In the genomic region with DNA sequence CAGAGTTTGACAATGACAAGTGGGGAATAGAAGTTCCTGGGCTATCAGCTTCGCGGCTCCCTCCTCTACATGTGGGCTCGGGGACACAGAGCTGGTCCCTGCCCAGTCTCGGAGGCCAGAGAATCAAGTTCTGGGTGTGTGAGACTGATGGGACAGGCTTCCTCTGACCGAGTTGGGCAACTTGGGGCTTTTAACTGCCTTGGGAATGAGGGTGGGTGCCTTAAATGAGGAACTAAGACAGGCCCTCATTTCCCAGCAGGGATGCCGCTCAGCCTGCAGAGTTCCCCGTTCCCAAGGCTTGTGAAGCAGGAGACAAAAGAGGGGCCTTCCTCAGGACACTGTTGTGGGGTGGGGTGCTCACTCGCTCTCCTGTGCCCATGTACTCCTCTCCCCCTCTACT, we compare ENCODE assay signal across 7 cellular contexts.
DNase-seq lines count a peak whose midpoint lies in the region; ATAC-seq, FAIRE-seq and TF ChIP-seq lines count a peak whose summit lies in the region.
"Not testable (repeated sequence)": the region's sequence is repeated elsewhere in the genome, so short reads cannot be mapped to it uniquely, and the experiment has no call there.

No MANE protein-coding gene starts in this region.

- H2BK120ac ChIP-seq in trophoblast cell (ENCODE audit: insufficient read depth, low read length, poor library complexity): peak overlapping the region; percentile 60

- not testable (repeated sequence) for H3K79me2 ChIP-seq in HepG2 (ENCODE audit: insufficient read depth, low read length); trophoblast cell (ENCODE audit: control insufficient read depth, insufficient read depth, low read length, poor library complexity)

- peak; percentile 43 for ATAC-seq in Right ventricle myocardium inferior
- ATAC-seq in heart left ventricle: peak in 3 of 4 donors; percentile 39 to 63 (median 47)
- peak; percentile 23 for ATAC-seq in left lobe of liver
- ATAC-seq in HepG2: peak; percentile 11; the same call in 2 of the 3 replicates
- peak; percentile 28 to 48 for ATAC-seq in lower lobe of right lung

- not testable (repeated sequence) for TF ChIP-seq RAD21 in HepG2 (CRISPR knock-in tag; IDR thresholded peaks at IDR 0.05)

- not testable (repeated sequence) for H3K9ac ChIP-seq in HepG2 (ENCODE audit: insufficient read depth, low read depth, low read length); trophoblast cell (ENCODE audit: low read length)

- not testable (repeated sequence) for H2BK5ac ChIP-seq in trophoblast cell (ENCODE audit: low read depth, low read length, poor library complexity)

- not testable (repeated sequence) for H3K4me1 ChIP-seq in heart left ventricle; lower lobe of right lung; trophoblast cell (ENCODE audit: control insufficient read depth in 1 of 2, insufficient read depth in 2 of 2, low read length in 2 of 2)
- peaks cover 17% of the 10 kb centered on the region for H3K4me1 ChIP-seq in HepG2 (ENCODE audit: insufficient read depth, low read length)

- not testable (repeated sequence) for H4K8ac ChIP-seq in trophoblast cell (ENCODE audit: low read depth, low read length)

- FAIRE-seq in HepG2 (lab: Jason Lieb, UNC): not testable (repeated sequence)

- not testable (repeated sequence) for TF ChIP-seq EP300 in HepG2 (IDR thresholded peaks at IDR 0.05; ENCODE audit: low read depth in 2 of 2, low read length in 2 of 2); HepG2 (CRISPR knock-in tag; IDR thresholded peaks at IDR 0.05; ENCODE audit: borderline replicate concordance)

- H3K27ac ChIP-seq in heart left ventricle; HepG2 (ENCODE audit: extremely low read length, insufficient read depth, low read length); lower lobe of right lung; trophoblast cell (ENCODE audit: low read depth, low read length): not testable (repeated sequence)

- not testable (repeated sequence) for H4K20me1 ChIP-seq in HepG2 (ENCODE audit: insufficient read depth, low read length)

- H3K4me3 ChIP-seq in heart left ventricle; HepG2 (replicated peaks in 1 of 3; ENCODE audit: insufficient read depth in 1 of 3, low read depth in 2 of 3, low read length in 3 of 3); lower lobe of right lung; trophoblast cell (ENCODE audit: low read depth, low read length): not testable (repeated sequence)

- not testable (repeated sequence) for BruUV-seq in HepG2 (replicated peaks; lab: Mats Ljungman, UMichigan)

- peak overlapping the region; percentile 91 for H2BK12ac ChIP-seq in trophoblast cell (ENCODE audit: low read length)

- H3K9me3 ChIP-seq in heart left ventricle; HepG2 (ENCODE audit: low read length); lower lobe of right lung; trophoblast cell (ENCODE audit: insufficient read depth, low read depth, low read length): not testable (repeated sequence)

- not testable (repeated sequence) for H2AFZ ChIP-seq in HepG2 (ENCODE audit: low read length); trophoblast cell (ENCODE audit: insufficient read depth, low read length, poor library complexity)

- not testable (repeated sequence) for H3K4ac ChIP-seq in trophoblast cell (ENCODE audit: low read depth, low read length)

- not testable (repeated sequence) for H3K18ac ChIP-seq in trophoblast cell (ENCODE audit: low read length)

- H3K4me2 ChIP-seq in HepG2 (ENCODE audit: low read depth, low read length); trophoblast cell (ENCODE audit: low read length): not testable (repeated sequence)

- H3K14ac ChIP-seq in trophoblast cell (ENCODE audit: low read length): peak overlapping the region; percentile 56

- H3K36me3 ChIP-seq in heart left ventricle; HepG2 (replicated peaks in 1 of 2; ENCODE audit: control insufficient read depth in 1 of 2, insufficient read depth in 2 of 2, low read length in 2 of 2); lower lobe of right lung; trophoblast cell (ENCODE audit: control insufficient read depth in 1 of 2, insufficient read depth in 2 of 2, low read length in 2 of 2): not testable (repeated sequence)

- H3K79me1 ChIP-seq in trophoblast cell (ENCODE audit: low read length): not testable (repeated sequence)

- DNase-seq in CD1c-positive myeloid dendritic cell (ENCODE audit: extremely low spot score): peak; percentile 5
- not testable (repeated sequence) for DNase-seq in Right ventricle myocardium inferior (ENCODE audit: missing footprints); heart left ventricle; left lobe of liver (ENCODE audit: low spot score); HepG2 (ENCODE audit: low spot score); lower lobe of right lung; trophoblast cell

- not testable (repeated sequence) for H3K23ac ChIP-seq in trophoblast cell (ENCODE audit: low read length)

- H4K91ac ChIP-seq in trophoblast cell (ENCODE audit: low read depth, low read length): peak overlapping the region; percentile 77

- POLR2A ChIA-PET in HepG2 (lab: Yijun Ruan, JAX): not testable (repeated sequence)

- 94 to 98% methylated on average over 3 to 6 of the region's 8 CpGs; no CpG with 5 or more reads in 2 of the 4 donors for WGBS in heart left ventricle, 4 donors
- 87% methylated on average over 7 of the region's 8 CpGs for whole genome bisulfite sequencing in HepG2 (ENCODE audit: low lambda C conversion rate)
- no CpG with 5 or more reads among the region's 8 CpGs for WGBS in trophoblast cell (ENCODE audit: extremely low coverage, insufficient coverage, insufficient read length)

- not testable (repeated sequence) for H2AK5ac ChIP-seq in trophoblast cell (ENCODE audit: low read length)

- H3K27me3 ChIP-seq in heart left ventricle; HepG2 (ENCODE audit: control insufficient read depth in 1 of 2, insufficient read depth in 2 of 2, low read length in 2 of 2); lower lobe of right lung (ENCODE audit: low read depth); trophoblast cell (ENCODE audit: insufficient read depth, low read length): not testable (repeated sequence)

- intact Hi-C loops in Right ventricle myocardium inferior (cut with DNase I); heart left ventricle (cut with DNase I); HepG2 (cut with micrococcal nuclease; ENCODE audit: unreplicated experiment); lower lobe of right lung (cut with DNase I): not testable (repeated sequence)

- not testable (repeated sequence) for H4K12ac ChIP-seq in trophoblast cell (ENCODE audit: low read depth, low read length)

- not testable (repeated sequence) for TF ChIP-seq POLR2A in heart left ventricle (IDR thresholded peaks at IDR 0.05); HepG2 (IDR thresholded peaks at IDR 0.05; ENCODE audit: insufficient read depth in 1 of 2, low read depth in 2 of 2, low read length in 2 of 2)

- in situ Hi-C loops in HepG2 (cut with HindIII; ENCODE audit: extremely low pct_ligation_motif_present, low pct_unique_long_range_greater_than_20kb): not testable (repeated sequence)

- CTCF ChIA-PET in HepG2 (lab: Yijun Ruan, JAX; ENCODE audit: low intra/inter-chr PET ratio, low total read pairs): not testable (repeated sequence)

- TF ChIP-seq CTCF in heart left ventricle (IDR thresholded peaks at IDR 0.05); HepG2 (CRISPR knock-in tag; IDR thresholded peaks at IDR 0.05); lower lobe of right lung (IDR thresholded peaks at IDR 0.05): not testable (repeated sequence)
